8 cellular contexts compared by ENCODE assay signal in the genomic region with DNA sequence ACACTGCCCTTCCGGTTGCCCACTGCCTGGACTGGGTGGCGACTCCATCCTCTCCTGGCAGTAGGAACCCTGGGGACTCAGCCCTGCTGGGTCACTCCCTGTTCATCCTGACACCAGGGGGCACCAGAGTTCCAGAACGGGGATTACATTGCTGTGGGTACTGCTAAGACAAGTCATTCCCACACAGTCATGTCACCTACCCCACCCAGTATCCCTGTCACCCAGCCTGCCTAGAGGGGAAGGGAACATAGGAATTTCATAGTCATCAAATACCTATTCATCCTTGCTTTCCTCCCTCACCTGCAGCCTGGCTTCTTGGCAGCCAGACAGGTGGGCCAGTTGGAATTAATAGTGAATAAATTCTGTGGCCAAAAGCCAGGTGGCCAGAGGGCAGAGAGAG. TPM values are rescaled to one million over a fixed set of nuclear protein-coding genes. Genes with fewer than 3 reads are reported as not detected.
DNase-seq lines count a peak whose midpoint lies in the region; ATAC-seq and TF ChIP-seq lines count a peak whose summit lies in the region.

No MANE protein-coding gene starts in this region.

- H3K4me3 ChIP-seq in AG10803 (ENCODE audit: low read length): no peak overlapping the region

- TF ChIP-seq CTCF in AG10803 (conservative IDR thresholded peaks at IDR 0.05; ENCODE audit: low read length) (peak; percentile 90), GM20000 (IDR thresholded peaks at IDR 0.05; ENCODE audit: extremely low read depth, missing control alignments) (peak; percentile 76)

- DNase-seq in AG10803 (ENCODE audit: low read depth) (peak; percentile 83), GM20000 (ENCODE audit: low spot score) (peak; percentile 75), NCI-H526 (lab: John Stamatoyannopoulos, UW) (peak; percentile 35 to 80), dermis microvascular lymphatic vessel endothelial cell (ENCODE audit: low read depth in 2 of 2) (peak; percentile 64 to 82), medulla oblongata (ENCODE audit: extremely low spot score) (peak; percentile 83)
- peak; percentile 48 to 75 for DNase-seq in activated CD4-positive, alpha-beta T cell treated with anti-CD3 and anti-CD28 coated beads, Interleukin-2, amount 50 U/mL, for 24 hours (ENCODE audit: low read depth in 1 of 2, low spot score in 1 of 2)
- DNase-seq in stimulated activated CD8-positive, alpha-beta memory T cell treated with anti-CD3 and anti-CD28 coated beads, Interleukin-15, amount 100 ng/mL, for 24 hours (ENCODE audit: low read depth): peak; percentile 62

- no peak for ATAC-seq in GM18511 (IDR thresholded peaks at IDR 0.05; ENCODE audit: unreplicated experiment)

RNA-seq across cellular contexts. Expression of gene SFN, which starts 9.8 kb away (rescaled TPM):
- 0.13 TPM in 1 of 2 replicates, not detected in the other for total RNA-seq in dermis microvascular lymphatic vessel endothelial cell

RNA-seq across cellular contexts. Expression of gene ZDHHC18, which starts 26.7 kb away (rescaled TPM):
- total RNA-seq in dermis microvascular lymphatic vessel endothelial cell: 3.6 and 7.1 TPM in 2 replicates

RNA-seq across cellular contexts. Expression of gene GPN2, which starts 36.9 kb away (rescaled TPM):
- 6.8 and 11.1 TPM in 2 replicates for total RNA-seq in dermis microvascular lymphatic vessel endothelial cell

RNA-seq across cellular contexts. Expression of gene GPATCH3, which starts 47.1 kb away (rescaled TPM):
- total RNA-seq in dermis microvascular lymphatic vessel endothelial cell: 8.2 and 10.1 TPM in 2 replicates
